In the genomic region with DNA sequence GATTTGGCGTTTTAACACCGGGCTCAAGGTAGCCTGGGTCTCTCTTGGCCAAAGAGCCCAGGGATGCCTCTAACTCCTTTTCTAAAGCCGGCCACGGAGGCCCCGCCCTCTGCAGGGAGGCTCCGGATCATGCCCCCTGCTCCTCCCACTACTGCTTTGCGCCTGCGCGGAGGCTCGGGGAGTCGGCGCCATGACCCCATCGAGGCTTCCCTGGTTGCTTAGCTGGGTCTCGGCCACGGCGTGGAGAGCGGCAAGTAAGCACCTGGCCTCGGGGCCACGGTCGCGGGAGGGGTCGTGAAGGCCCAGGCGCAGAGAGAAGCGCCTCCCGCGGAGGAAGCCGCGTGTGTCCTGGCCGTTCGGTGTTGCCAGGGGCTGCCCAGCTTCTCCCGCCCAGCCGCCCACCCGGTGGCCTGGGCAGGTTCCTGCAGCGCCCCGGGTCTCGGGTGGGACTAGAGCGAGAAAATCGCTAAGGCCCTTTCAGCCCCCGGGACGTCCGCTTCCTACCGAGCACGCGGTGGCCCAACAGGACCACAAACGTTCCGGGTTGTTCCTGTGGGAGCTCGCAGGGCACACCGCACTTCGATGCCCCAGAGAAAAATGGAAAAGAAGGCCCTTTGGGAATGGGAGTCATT, we compare ENCODE assay signal across 9 cellular contexts. TPM values are rescaled to one million over a fixed set of nuclear protein-coding genes. Genes with fewer than 3 reads are reported as not detected.
DNase-seq lines count a peak whose midpoint lies in the region; ATAC-seq, FAIRE-seq and TF ChIP-seq lines count a peak whose summit lies in the region.
"Had no signal": no experiment of that assay in that cellular context is flagged by ENCODE, and none has a peak within 500 bp of the region (broad histone marks: within the 10 kb centered on the region; RNA-seq: fewer than 3 reads in every experiment).

TSS of gene SDHAF4 (plus strand) at position 180 of the 632 bp plus-strand sequence. CDS start at position 191, 11 bp downstream.

- H3K27ac ChIP-seq in keratinocyte (ENCODE audit: control insufficient read depth, insufficient read depth, low read length), result peak within 1 kb of the TSS; percentile 76

- no peaks in the 10 kb centered on the region for H3K4me1 ChIP-seq in keratinocyte (ENCODE audit: control insufficient read depth, extremely low read depth, insufficient read depth, low read length)

- peaks cover 9% of the 10 kb centered on the region for H3K79me2 ChIP-seq in keratinocyte (ENCODE audit: control insufficient read depth, insufficient read depth, low read length)

- H4K20me1 ChIP-seq in keratinocyte (ENCODE audit: control insufficient read depth, extremely low read depth, insufficient read depth, low read length), result no peaks in the 10 kb centered on the region

- no peaks in the 10 kb centered on the region for H3K9me3 ChIP-seq in keratinocyte (ENCODE audit: control insufficient read depth, low read depth, low read length)

- peak within 1 kb of the TSS; percentile 83 to 93 (median 84) for H3K4me3 ChIP-seq in keratinocyte (ENCODE audit: control insufficient read depth in 2 of 3, extremely low read depth in 1 of 3, insufficient read depth in 2 of 3, low read depth in 1 of 3, low read length in 3 of 3)

- no peaks in the 10 kb centered on the region for H3K27me3 ChIP-seq in keratinocyte (ENCODE audit: control insufficient read depth, extremely low read depth, insufficient read depth, low read length)

- peaks cover 0 to 4% of the 10 kb centered on the region in 2 experiments for H3K36me3 ChIP-seq in keratinocyte (ENCODE audit: control insufficient read depth in 2 of 2, extremely low read depth in 1 of 2, insufficient read depth in 2 of 2, low read length in 2 of 2)

- no peak for TF ChIP-seq CTCF in keratinocyte (optimal IDR thresholded peaks at IDR 0.05 in 1 of 3, IDR thresholded peaks at IDR 0.05 in 1 of 3, conservative IDR thresholded peaks at IDR 0.05 in 1 of 3; ENCODE audit: extremely low read depth in 1 of 3, insufficient read depth in 2 of 3, low read length in 3 of 3)

- DNase-seq in AG20443 (ENCODE audit: low spot score) (peak; percentile 100), NCI-H345 treated with DMSO at 0.1 percent for 48 hours (lab: John Stamatoyannopoulos, UW; ENCODE audit: unreplicated experiment) (peak; percentile 84), cerebellar cortex (ENCODE audit: low spot score) (peak; percentile 96), keratinocyte (ENCODE audit: low read depth, low spot score) (peak; percentile 28)
- peak; percentile 84 to 93 (median 88) for DNase-seq in stimulated activated CD4-positive, alpha-beta T cell treated with anti-CD3 and anti-CD28 coated beads, Interleukin-12 subunit alpha, Interleukin-12 subunit beta, amount 100 ng/mL, for 48 hours (ENCODE audit: low read depth in 2 of 3, low spot score in 1 of 3)

- peak within 1 kb of the TSS; percentile 95 for H2AFZ ChIP-seq in keratinocyte (ENCODE audit: control insufficient read depth, low read length)

- peak within 1 kb of the TSS; percentile 90 for H3K9ac ChIP-seq in keratinocyte (ENCODE audit: control insufficient read depth, extremely low read depth, insufficient read depth, low read length)

- ATAC-seq in GM19035 (IDR thresholded peaks at IDR 0.05; ENCODE audit: unreplicated experiment) (peak; percentile 100), HG03342 (IDR thresholded peaks at IDR 0.05; ENCODE audit: unreplicated experiment) (peak; percentile 99)
- peak; percentile 98 to 99 for ATAC-seq in activated CD4-positive, CD25-positive, alpha-beta regulatory T cell treated with anti-CD3 and anti-CD28 coated beads, Interleukin-2, amount 50 U/mL, for 24 hours

- dilution Hi-C loops in keratinocyte (cut with MboI; ENCODE audit: extremely low pct_ligation_motif_present, low sequenced_read_pairs), result no loop called here

- H3K9me1 ChIP-seq in keratinocyte (ENCODE audit: control insufficient read depth, extremely low read depth, insufficient read depth, low read length), result no peaks in the 10 kb centered on the region

- H3K4me2 ChIP-seq in keratinocyte (ENCODE audit: control insufficient read depth, extremely low read depth, insufficient read depth, low read depth, low read length), result peak within 1 kb of the TSS; percentile 91

- FAIRE-seq in keratinocyte (lab: Jason Lieb, UNC), result peak; percentile 62
- FAIRE-seq: TTC549 had no signal

RNA-seq across cellular contexts. Expression of gene SDHAF4, which starts in this region (rescaled TPM):
- polyA plus RNA-seq in keratinocyte, result 3.6 to 13.0 TPM (median 12.7 TPM) in 3 replicates
- 13.1 TPM for polyA plus RNA-seq in keratinocyte (2011; ENCODE audit: low read depth)
- 8.7 and 9.4 TPM in 2 replicates for polyA plus RNA-seq in keratinocyte (2011; cell fraction: cytosol; rRNA removed)
- 7.5 and 7.6 TPM in 2 replicates for polyA plus RNA-seq in keratinocyte (2011; cell fraction: nucleus; rRNA removed)
- polyA plus RNA-seq in keratinocyte (2012; ENCODE audit: low replicate concordance), result 10.4 and 14.1 TPM in 2 replicates
- 1.1 to 3.6 TPM (median 1.3 TPM) in 3 replicates for polyA minus RNA-seq in keratinocyte
- 6.1 TPM for polyA minus RNA-seq in keratinocyte (2011; cell fraction: cytosol; rRNA and poly(A)+ RNA removed)
- polyA minus RNA-seq in keratinocyte (2011; cell fraction: nucleus; rRNA and poly(A)+ RNA removed), result 1.5 and 5.2 TPM in 2 replicates

Comparison
In these comparisons a context has a peak if more than half of its experiments do, and no peak if none do; other contexts are left out.
1. Peak in every context shown above with its lines: DNase-seq, ATAC-seq, H3K4me3 ChIP-seq and H3K27ac ChIP-seq.
2. DNase-seq: peak in every context shown above with its lines; median percentile 100 in AG20443; 96 in cerebellar cortex; 88 in stimulated activated CD4-positive, alpha-beta T cell treated with anti-CD3 and anti-CD28 coated beads, Interleukin-12 subunit alpha, Interleukin-12 subunit beta, amount 100 ng/mL, for 48 hours; 84 in NCI-H345 treated with DMSO at 0.1 percent for 48 hours; 28 in keratinocyte.